In genomic region chr11:3855808-3856491, GRCh38 we compare ENCODE assay signal across 8 cellular contexts. TPM values are rescaled to one million over a fixed set of nuclear protein-coding genes. Genes with fewer than 3 reads are reported as not detected.
A peak's percentile ranks its signal among the peaks of the same experiment; 100 is the strongest.
DNase-seq lines count a peak whose midpoint lies in the region; ATAC-seq and TF ChIP-seq lines count a peak whose summit lies in the region.

No MANE protein-coding gene starts in this region.

- CTCF ChIA-PET in MCF 10A (lab: Yijun Ruan, JAX) (interaction anchor here (0.5 to 20.5 kb wide), 30 partner anchors 9 to 330 kb away, joined by 3 to 1105 read pairs (median 9); partner anchors contain the start of genes PGAP2 and RHOG), GM10248 (lab: Yijun Ruan, JAX) (interaction anchor here (0.8 to 43.8 kb wide), 33 partner anchors 15 to 238 kb away, joined by 3 to 1411 read pairs (median 7); partner anchors contain the start of gene RHOG)

- DNase-seq in AG08396 (ENCODE audit: low spot score) (peak; percentile 46), SJSA1 (ENCODE audit: low read depth in 1 of 2, low spot score in 2 of 2) (peak; percentile 74 to 86), MCF 10A (ENCODE audit: unreplicated experiment) (peak; percentile 45), iPS-NIHi11 (ENCODE audit: low spot score) (peak; percentile 49), spleen (peak; percentile 95), GM10248 (ENCODE audit: extremely low spot score) (no peak)

- H3K27ac Mint-ChIP-seq in MCF 10A (ENCODE audit: low read depth, unreplicated experiment), result peak overlapping the region; percentile 87

- TF ChIP-seq CTCF in MCF 10A (IDR thresholded peaks at IDR 0.05; ENCODE audit: unreplicated experiment) (no peak), spleen (IDR thresholded peaks at IDR 0.05 in 8 of 11, conservative IDR thresholded peaks at IDR 0.05 in 3 of 11) (peak in 1 of 11 experiments; percentile 19), GM10248 (IDR thresholded peaks at IDR 0.05; ENCODE audit: control extremely low read depth, extremely low read depth, low read depth, missing control alignments) (no peak)

- POLR2A ChIA-PET in MCF 10A (lab: Yijun Ruan, JAX) (interaction anchor here (0.7 to 3.0 kb wide), 24 partner anchors 9 to 247 kb away, joined by 3 to 57 read pairs (median 5); partner anchors contain the start of genes RHOG and RRM1), GM10248 (lab: Yijun Ruan, JAX) (interaction anchor here (0.6 to 3.4 kb wide), 8 partner anchors 11 to 202 kb away, joined by 3 to 22 read pairs (median 4); partner anchors contain the start of gene RHOG)

- H3K27me3 Mint-ChIP-seq in MCF 10A (ENCODE audit: insufficient read depth, unreplicated experiment), result no peaks in the 10 kb centered on the region

- H3K4me1 ChIP-seq in SJSA1 (replicated peaks) (peaks cover 54% of the 10 kb centered on the region), spleen (peaks cover 41 to 77% (median 69%) of the 10 kb centered on the region in 6 donors)

- H3K27ac ChIP-seq in SJSA1, result peak overlapping the region; percentile 85; the same call in 1 of the 2 replicates
- peak overlapping the region; percentile 85 to 100 (median 98) for H3K27ac ChIP-seq in spleen

- 1 to 2% (median 2%) methylated on average over 26 to 40 of the region's 40 CpGs for WGBS in spleen, 5 donors

- H3K4me1 Mint-ChIP-seq in MCF 10A (ENCODE audit: insufficient read depth, unreplicated experiment), result peaks cover 34% of the 10 kb centered on the region

- H3K9me3 ChIP-seq in SJSA1 (replicated peaks) (no peaks in the 10 kb centered on the region), spleen (no peaks in the 10 kb centered on the region)

- peaks cover 7% of the 10 kb centered on the region for H3K36me3 Mint-ChIP-seq in MCF 10A (ENCODE audit: insufficient read depth, unreplicated experiment)

- intact Hi-C loops in MCF 10A (cut with micrococcal nuclease) (loop anchor here (1.0 to 10.0 kb wide), 4 partner anchors 49 to 216 kb away; no protein-coding TSS in a partner anchor), spleen (cut with DNase I; ENCODE audit: low total_unique reads) (loop anchor here (2.0 to 5.0 kb wide), 2 partner anchors 91 to 217 kb away; no protein-coding TSS in a partner anchor)

- ATAC-seq in GM18873 (IDR thresholded peaks at IDR 0.05; ENCODE audit: low FRiP score, unreplicated experiment) (peak; percentile 18), HG03139 (IDR thresholded peaks at IDR 0.05; ENCODE audit: unreplicated experiment) (peak; percentile 7)

- H3K27me3 ChIP-seq in SJSA1 (replicated peaks) (no peaks in the 10 kb centered on the region), spleen (replicated peaks in 1 of 7) (no peaks in the 10 kb centered on the region)

- TSS peak; percentile 28 for BruUV-seq in MCF 10A (replicated peaks; lab: Mats Ljungman, UMichigan)

- H3K36me3 ChIP-seq in SJSA1, result peaks cover 6% of the 10 kb centered on the region; the same call in 1 of the 2 replicates
- no peaks in the 10 kb centered on the region for H3K36me3 ChIP-seq in spleen

- no peak for TF ChIP-seq POLR2A in spleen (IDR thresholded peaks at IDR 0.05)

- H3K4me3 ChIP-seq in SJSA1, result peak overlapping the region; percentile 82
- H3K4me3 ChIP-seq in spleen, result peak overlapping the region; percentile 85 to 94 (median 92)

- H3K9me3 Mint-ChIP-seq in MCF 10A (ENCODE audit: unreplicated experiment), result no peaks in the 10 kb centered on the region

- H3K4me3 Mint-ChIP-seq in MCF 10A (ENCODE audit: unreplicated experiment), result peak overlapping the region; percentile 99

RNA-seq across cellular contexts. Expression of gene STIM1, which starts 0.5 kb away (rescaled TPM):
- total RNA-seq in SJSA1 (2014; rRNA removed; shearing (Covaris generic)), result 87.2 and 99.9 TPM in 2 replicates
- total RNA-seq in MCF 10A (2022) (41.2 and 56.2 TPM in 2 replicates), spleen (10 to 100 TPM; 55.4 to 85.2 (median 65.0) TPM)
- polyA plus RNA-seq in spleen, result 10 to 100 TPM; 13.0 to 22.5 (median 16.3) TPM

RNA-seq across cellular contexts. Expression of gene RHOG, which starts 15.2 kb away (rescaled TPM):
- 22.1 and 39.9 TPM in 2 replicates for total RNA-seq in SJSA1 (2014; rRNA removed; shearing (Covaris generic))
- total RNA-seq in MCF 10A (2022), result 32.6 and 35.7 TPM in 2 replicates
- 100 to 1,000 TPM; 144 to 256 (median 155) TPM for total RNA-seq in spleen
- 100 to 1,000 TPM; 102 to 142 (median 107) TPM for polyA plus RNA-seq in spleen

RNA-seq across cellular contexts. Expression of gene PGAP2, which starts 47.6 kb away (rescaled TPM):
- 6.7 and 16.1 TPM in 2 replicates for total RNA-seq in SJSA1 (2014; rRNA removed; shearing (Covaris generic))
- 27.2 and 28.2 TPM in 2 replicates for total RNA-seq in MCF 10A (2022)
- 10 to 100 TPM; 10.7 to 22.2 (median 13.3) TPM for total RNA-seq in spleen
- polyA plus RNA-seq in spleen, result 10 to 100 TPM; 14.9 to 19.7 (median 15.1) TPM

RNA-seq across cellular contexts. Expression of gene NUP98, which starts 58.6 kb away (rescaled TPM):
- total RNA-seq in SJSA1 (2014; rRNA removed; shearing (Covaris generic)), result 161 and 186 TPM in 2 replicates
- total RNA-seq in MCF 10A (2022) (79.4 and 83.7 TPM in 2 replicates), spleen (100 to 1,000 TPM in 3 of 7 donors, 10 to 100 TPM in 4; 71.2 to 171 (median 99.7) TPM)
- 10 to 100 TPM; 12.6 to 21.4 (median 16.9) TPM for polyA plus RNA-seq in spleen
